3 cellular contexts compared by ENCODE assay signal in the genomic region with DNA sequence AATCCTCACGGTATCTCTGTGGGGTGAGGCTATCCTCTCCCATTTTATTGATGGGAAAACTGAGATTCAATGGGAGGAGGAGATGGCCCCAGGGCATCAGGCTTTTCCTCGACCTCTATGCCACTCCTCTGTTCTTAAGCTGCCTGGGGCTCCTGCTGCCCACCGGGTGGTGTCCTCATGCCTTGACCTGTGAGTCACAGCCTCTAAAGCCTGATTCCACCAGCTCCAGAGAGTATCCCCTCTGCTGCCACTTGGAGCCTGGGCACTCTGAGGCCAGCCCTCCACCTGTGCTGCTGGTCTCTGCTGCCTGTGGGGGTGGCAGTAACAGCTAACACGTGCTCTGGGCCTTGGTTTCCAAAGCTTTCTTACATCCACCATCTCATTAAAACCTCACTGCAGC.
TF ChIP-seq lines count a peak whose summit lies in the region.

No MANE protein-coding gene starts in this region.

TF ChIP-seq in SK-N-SH, 30 proteins besides CTCF, POLR2A, EP300 and RAD21:
- TF ChIP-seq TEAD4 (IDR thresholded peaks at IDR 0.05; ENCODE audit: borderline replicate concordance, insufficient read depth) (no peak), SIN3A (IDR thresholded peaks at IDR 0.05; ENCODE audit: borderline replicate concordance, low read depth, low read length) (no peak)
TF ChIP-seq in SK-N-SH: peak in this region for 0.

TF ChIP-seq in SK-N-SH treated with all-trans-retinoic acid at 6 μM for 48 hours, 23 proteins besides CTCF, POLR2A, EP300 and RAD21:
- TF ChIP-seq ISL1 (CRISPR knock-in tag; IDR thresholded peaks at IDR 0.05) (no peak), SNAI2 (CRISPR knock-in tag; IDR thresholded peaks at IDR 0.05) (no peak), ZC3H10 (CRISPR knock-in tag; IDR thresholded peaks at IDR 0.05) (no peak), ZNF8 (CRISPR knock-in tag; IDR thresholded peaks at IDR 0.05) (no peak), BACH2 (CRISPR knock-in tag; IDR thresholded peaks at IDR 0.05; ENCODE audit: borderline replicate concordance) (no peak), RARB (CRISPR knock-in tag; IDR thresholded peaks at IDR 0.05) (no peak), ZFP3 (CRISPR knock-in tag; IDR thresholded peaks at IDR 0.05) (no peak), ESRRG (CRISPR knock-in tag; IDR thresholded peaks at IDR 0.05) (no peak), ZNF565 (CRISPR knock-in tag; conservative IDR thresholded peaks at IDR 0.05; ENCODE audit: low read depth) (no peak), PPARA (CRISPR knock-in tag; IDR thresholded peaks at IDR 0.05; ENCODE audit: borderline replicate concordance) (no peak), TOX (CRISPR knock-in tag; IDR thresholded peaks at IDR 0.05; ENCODE audit: borderline replicate concordance) (no peak), ARNTL (CRISPR knock-in tag; IDR thresholded peaks at IDR 0.05; ENCODE audit: borderline replicate concordance, low read depth) (no peak)
- TF ChIP-seq, protein P1, sequence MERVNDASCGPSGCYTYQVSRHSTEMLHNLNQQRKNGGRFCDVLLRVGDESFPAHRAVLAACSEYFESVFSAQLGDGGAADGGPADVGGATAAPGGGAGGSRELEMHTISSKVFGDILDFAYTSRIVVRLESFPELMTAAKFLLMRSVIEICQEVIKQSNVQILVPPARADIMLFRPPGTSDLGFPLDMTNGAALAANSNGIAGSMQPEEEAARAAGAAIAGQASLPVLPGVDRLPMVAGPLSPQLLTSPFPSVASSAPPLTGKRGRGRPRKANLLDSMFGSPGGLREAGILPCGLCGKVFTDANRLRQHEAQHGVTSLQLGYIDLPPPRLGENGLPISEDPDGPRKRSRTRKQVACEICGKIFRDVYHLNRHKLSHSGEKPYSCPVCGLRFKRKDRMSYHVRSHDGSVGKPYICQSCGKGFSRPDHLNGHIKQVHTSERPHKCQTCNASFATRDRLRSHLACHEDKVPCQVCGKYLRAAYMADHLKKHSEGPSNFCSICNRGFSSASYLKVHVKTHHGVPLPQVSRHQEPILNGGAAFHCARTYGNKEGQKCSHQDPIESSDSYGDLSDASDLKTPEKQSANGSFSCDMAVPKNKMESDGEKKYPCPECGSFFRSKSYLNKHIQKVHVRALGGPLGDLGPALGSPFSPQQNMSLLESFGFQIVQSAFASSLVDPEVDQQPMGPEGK (CRISPR knock-in tag; IDR thresholded peaks at IDR 0.05; ENCODE audit: borderline replicate concordance), result no peak
- TF ChIP-seq, protein P2, sequence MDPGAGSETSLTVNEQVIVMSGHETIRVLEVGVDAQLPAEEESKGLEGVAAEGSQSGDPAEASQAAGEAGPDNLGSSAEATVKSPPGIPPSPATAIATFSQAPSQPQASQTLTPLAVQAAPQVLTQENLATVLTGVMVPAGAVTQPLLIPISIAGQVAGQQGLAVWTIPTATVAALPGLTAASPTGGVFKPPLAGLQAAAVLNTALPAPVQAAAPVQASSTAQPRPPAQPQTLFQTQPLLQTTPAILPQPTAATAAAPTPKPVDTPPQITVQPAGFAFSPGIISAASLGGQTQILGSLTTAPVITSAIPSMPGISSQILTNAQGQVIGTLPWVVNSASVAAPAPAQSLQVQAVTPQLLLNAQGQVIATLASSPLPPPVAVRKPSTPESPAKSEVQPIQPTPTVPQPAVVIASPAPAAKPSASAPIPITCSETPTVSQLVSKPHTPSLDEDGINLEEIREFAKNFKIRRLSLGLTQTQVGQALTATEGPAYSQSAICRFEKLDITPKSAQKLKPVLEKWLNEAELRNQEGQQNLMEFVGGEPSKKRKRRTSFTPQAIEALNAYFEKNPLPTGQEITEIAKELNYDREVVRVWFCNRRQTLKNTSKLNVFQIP (CRISPR knock-in tag; IDR thresholded peaks at IDR 0.05; ENCODE audit: borderline replicate concordance, low read depth), result no peak
- TF ChIP-seq, protein P3, sequence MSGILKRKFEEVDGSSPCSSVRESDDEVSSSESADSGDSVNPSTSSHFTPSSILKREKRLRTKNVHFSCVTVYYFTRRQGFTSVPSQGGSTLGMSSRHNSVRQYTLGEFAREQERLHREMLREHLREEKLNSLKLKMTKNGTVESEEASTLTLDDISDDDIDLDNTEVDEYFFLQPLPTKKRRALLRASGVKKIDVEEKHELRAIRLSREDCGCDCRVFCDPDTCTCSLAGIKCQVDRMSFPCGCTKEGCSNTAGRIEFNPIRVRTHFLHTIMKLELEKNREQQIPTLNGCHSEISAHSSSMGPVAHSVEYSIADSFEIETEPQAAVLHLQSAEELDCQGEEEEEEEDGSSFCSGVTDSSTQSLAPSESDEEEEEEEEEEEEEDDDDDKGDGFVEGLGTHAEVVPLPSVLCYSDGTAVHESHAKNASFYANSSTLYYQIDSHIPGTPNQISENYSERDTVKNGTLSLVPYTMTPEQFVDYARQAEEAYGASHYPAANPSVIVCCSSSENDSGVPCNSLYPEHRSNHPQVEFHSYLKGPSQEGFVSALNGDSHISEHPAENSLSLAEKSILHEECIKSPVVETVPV (CRISPR knock-in tag; IDR thresholded peaks at IDR 0.05), result no peak

TF ChIP-seq in IMR-90, 13 proteins besides CTCF, POLR2A, EP300 and RAD21:
- no peak for TF ChIP-seq FOS (IDR thresholded peaks at IDR 0.05; ENCODE audit: low read depth, low read length)
- no peak for TF ChIP-seq CHD1 (IDR thresholded peaks at IDR 0.05; ENCODE audit: low read depth, low read length)
- no peak for TF ChIP-seq MAZ (IDR thresholded peaks at IDR 0.05; ENCODE audit: borderline replicate concordance, low read depth, low read length)
- TF ChIP-seq MXI1 (IDR thresholded peaks at IDR 0.05; ENCODE audit: borderline replicate concordance, low read depth, low read length), result no peak
- TF ChIP-seq MAFK (IDR thresholded peaks at IDR 0.05; ENCODE audit: low read depth, low read length), result no peak
- TF ChIP-seq RCOR1 (IDR thresholded peaks at IDR 0.05; ENCODE audit: insufficient replicate concordance, low read length), result no peak
- TF ChIP-seq NFE2L2 (IDR thresholded peaks at IDR 0.05; ENCODE audit: low read depth, low read length), result no peak
- no peak for TF ChIP-seq RFX5 (IDR thresholded peaks at IDR 0.05; ENCODE audit: low read depth, low read length)
- TF ChIP-seq, protein P4, sequence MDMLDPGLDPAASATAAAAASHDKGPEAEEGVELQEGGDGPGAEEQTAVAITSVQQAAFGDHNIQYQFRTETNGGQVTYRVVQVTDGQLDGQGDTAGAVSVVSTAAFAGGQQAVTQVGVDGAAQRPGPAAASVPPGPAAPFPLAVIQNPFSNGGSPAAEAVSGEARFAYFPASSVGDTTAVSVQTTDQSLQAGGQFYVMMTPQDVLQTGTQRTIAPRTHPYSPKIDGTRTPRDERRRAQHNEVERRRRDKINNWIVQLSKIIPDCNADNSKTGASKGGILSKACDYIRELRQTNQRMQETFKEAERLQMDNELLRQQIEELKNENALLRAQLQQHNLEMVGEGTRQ (IDR thresholded peaks at IDR 0.05; ENCODE audit: low read depth, low read length), result no peak
- TF ChIP-seq CEBPB (IDR thresholded peaks at IDR 0.05; ENCODE audit: low read depth, low read length), result no peak
- TF ChIP-seq, protein P5, sequence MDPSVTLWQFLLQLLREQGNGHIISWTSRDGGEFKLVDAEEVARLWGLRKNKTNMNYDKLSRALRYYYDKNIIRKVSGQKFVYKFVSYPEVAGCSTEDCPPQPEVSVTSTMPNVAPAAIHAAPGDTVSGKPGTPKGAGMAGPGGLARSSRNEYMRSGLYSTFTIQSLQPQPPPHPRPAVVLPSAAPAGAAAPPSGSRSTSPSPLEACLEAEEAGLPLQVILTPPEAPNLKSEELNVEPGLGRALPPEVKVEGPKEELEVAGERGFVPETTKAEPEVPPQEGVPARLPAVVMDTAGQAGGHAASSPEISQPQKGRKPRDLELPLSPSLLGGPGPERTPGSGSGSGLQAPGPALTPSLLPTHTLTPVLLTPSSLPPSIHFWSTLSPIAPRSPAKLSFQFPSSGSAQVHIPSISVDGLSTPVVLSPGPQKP (IDR thresholded peaks at IDR 0.05; ENCODE audit: borderline replicate concordance, low read depth, low read length), result no peak
- no peak for TF ChIP-seq BHLHE40 (IDR thresholded peaks at IDR 0.05; ENCODE audit: low read depth, low read length)
- TF ChIP-seq SMC3 (IDR thresholded peaks at IDR 0.05; ENCODE audit: low read depth, low read length), result no peak
